Comparison of ENCODE assay signal across 17 cellular contexts in the genomic region with DNA sequence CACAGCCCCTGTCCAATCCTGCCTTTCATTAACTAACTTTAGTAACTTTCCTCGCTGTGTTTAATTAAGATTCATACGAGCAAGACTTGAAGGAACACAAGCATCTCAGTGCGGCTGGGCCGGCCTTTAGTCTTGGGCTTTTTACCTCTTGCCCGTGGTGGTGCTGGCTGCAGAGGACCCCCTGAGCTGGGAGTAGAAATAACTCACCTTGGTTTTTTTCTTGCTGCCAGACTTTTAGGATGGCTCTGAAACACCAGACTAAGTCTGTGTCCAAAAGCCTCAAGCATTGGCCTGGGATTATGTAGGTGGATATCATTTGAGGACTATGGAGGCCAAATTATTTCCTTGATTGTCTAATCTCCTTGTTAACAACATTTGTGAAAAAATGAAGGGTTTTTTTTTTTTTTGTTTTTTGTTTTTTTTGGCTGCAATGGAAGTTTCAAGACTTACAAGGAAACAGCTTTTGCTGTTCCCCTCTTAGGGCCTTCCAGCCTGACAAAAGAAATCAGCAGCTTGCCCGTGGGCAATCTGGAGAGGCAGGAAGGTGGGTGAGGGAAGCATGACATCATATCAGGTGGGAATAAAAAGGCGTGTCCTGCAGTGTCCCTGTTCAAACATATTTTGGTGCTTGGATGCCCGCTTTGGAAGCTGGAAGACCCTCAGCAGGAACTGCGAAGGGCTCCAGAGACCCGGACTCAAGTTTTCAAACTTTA. TPM values are rescaled to one million over a fixed set of nuclear protein-coding genes. Genes with fewer than 3 reads are reported as not detected.
DNase-seq lines count a peak whose midpoint lies in the region; ATAC-seq and TF ChIP-seq lines count a peak whose summit lies in the region.
"Had no signal": no experiment of that assay in that cellular context is flagged by ENCODE, and none has a peak within 500 bp of the region (broad histone marks: within the 10 kb centered on the region; RNA-seq: fewer than 3 reads in every experiment).

No MANE protein-coding gene starts in this region.

- peak overlapping the region; percentile 1; the same call in 1 of the 2 replicates for H3K4me3 ChIP-seq in BE2C (ENCODE audit: low read depth, low read length)
- H3K4me3 ChIP-seq in HEK293 (ENCODE audit: low read depth, low read length) = no peak overlapping the region
- H3K4me3 ChIP-seq in endodermal cell (ENCODE audit: low read length) = no peak overlapping the region
- no peak overlapping the region for H3K4me3 ChIP-seq in neuronal stem cell (ENCODE audit: low read length in 2 of 2)

- H3K27me3 Mint-ChIP-seq in endodermal cell (ENCODE audit: insufficient read depth) (peaks cover 3% of the 10 kb centered on the region), T-cell (peaks cover 0 to 5% of the 10 kb centered on the region in 2 donors)

- H3K36me3 ChIP-seq in BE2C (no peaks in the 10 kb centered on the region), HEK293 (ENCODE audit: control insufficient read depth in 2 of 2, insufficient read depth in 1 of 2, low read length in 2 of 2) (no peaks in the 10 kb centered on the region), endodermal cell (ENCODE audit: control insufficient read depth, insufficient read depth, low read length) (no peaks in the 10 kb centered on the region), neuronal stem cell (replicated peaks in 1 of 2; ENCODE audit: control insufficient read depth in 2 of 2, insufficient read depth in 2 of 2, low read length in 2 of 2) (no peaks in the 10 kb centered on the region)

- WGBS in endodermal cell (ENCODE audit: insufficient coverage in 1 of 2, insufficient read length in 1 of 2), 2 experiments = 88 to 89% methylated on average over 10 of the region's 10 CpGs
- WGBS in neuronal stem cell (ENCODE audit: extremely low coverage in 2 of 2, insufficient read length in 2 of 2, insufficient replicate concordance in 1 of 2), 2 donors = no CpG with 5 or more reads among the region's 10 CpGs

- H3K4ac ChIP-seq in neuronal stem cell (ENCODE audit: low read length) = no peak overlapping the region

- H3K27me3 ChIP-seq in BE2C = no peaks in the 10 kb centered on the region
- no peaks in the 10 kb centered on the region for H3K27me3 ChIP-seq in endodermal cell (ENCODE audit: control insufficient read depth, insufficient read depth, low read length, poor library complexity, severe bottlenecking)
- peaks cover 0 to 40% (median 0%) of the 10 kb centered on the region in 3 experiments for H3K27me3 ChIP-seq in neuronal stem cell (ENCODE audit: control insufficient read depth in 3 of 3, insufficient read depth in 3 of 3, low read depth in 1 of 3, low read length in 3 of 3)

- H3K18ac ChIP-seq in neuronal stem cell (ENCODE audit: low read length) = no peak overlapping the region

- ATAC-seq in HG02642 (IDR thresholded peaks at IDR 0.05; ENCODE audit: poor library complexity, unreplicated experiment) (no peak), HG03039 (IDR thresholded peaks at IDR 0.05; ENCODE audit: unreplicated experiment) (no peak), T-cell (replicated peaks in 1 of 4) (no peak)
- ATAC-seq: CD8-positive, alpha-beta T cell; Right ventricle myocardium inferior; SK-N-SH treated with all-trans-retinoic acid at 6 μM for 48 hours had no signal

- no peak overlapping the region for H3K14ac ChIP-seq in neuronal stem cell (ENCODE audit: low read length)

- H2AK5ac ChIP-seq in neuronal stem cell (ENCODE audit: low read depth, low read length) = peak overlapping the region; percentile 58

- H2BK15ac ChIP-seq in neuronal stem cell (ENCODE audit: low read length) = no peak overlapping the region

- no peak overlapping the region for H3K4me2 ChIP-seq in neuronal stem cell (ENCODE audit: insufficient read depth, low read length, poor library complexity, severe bottlenecking)

- no peaks in the 10 kb centered on the region for H3K36me3 Mint-ChIP-seq in endodermal cell (ENCODE audit: low read depth)
- H3K36me3 Mint-ChIP-seq in T-cell = no peaks in the 10 kb centered on the region
- H3K36me3 Mint-ChIP-seq: CD8-positive, alpha-beta T cell had no signal

- DNase-seq in BE2C (no peak), endodermal cell (no peak), neuronal stem cell (ENCODE audit: low spot score) (no peak), T-cell (no peak)
- DNase-seq: CD8-positive, alpha-beta T cell; IMR-90; NCI-H1694; NCI-H2107; NCI-H345; NCI-H526 treated with DMSO at 0.1 percent for 48 hours had no signal

- no peak overlapping the region for H4K8ac ChIP-seq in neuronal stem cell (ENCODE audit: low read depth, low read length)

- no peak overlapping the region for H3K4me3 Mint-ChIP-seq in endodermal cell
- H3K4me3 Mint-ChIP-seq in T-cell = no peak overlapping the region
- H3K4me3 Mint-ChIP-seq: CD8-positive, alpha-beta T cell had no signal

- no peak overlapping the region for H3K27ac Mint-ChIP-seq in endodermal cell
- H3K27ac Mint-ChIP-seq in T-cell = no peak overlapping the region
- H3K27ac Mint-ChIP-seq: CD8-positive, alpha-beta T cell had no signal

- H3K9me3 Mint-ChIP-seq in endodermal cell = no peaks in the 10 kb centered on the region
- peaks cover 0 to 4% (median 0%) of the 10 kb centered on the region in 3 donors for H3K9me3 Mint-ChIP-seq in T-cell
- H3K9me3 Mint-ChIP-seq: CD8-positive, alpha-beta T cell had no signal

- H3K9me3 ChIP-seq in BE2C (no peaks in the 10 kb centered on the region; the same call in 1 of the 2 replicates), HEK293 (ENCODE audit: control insufficient read depth, insufficient read depth, low read depth, low read length) (no peaks in the 10 kb centered on the region), endodermal cell (ENCODE audit: control insufficient read depth, low read length) (no peaks in the 10 kb centered on the region), neuronal stem cell (replicated peaks in 1 of 2; ENCODE audit: control insufficient read depth in 2 of 2, insufficient read depth in 1 of 2, low read depth in 1 of 2, low read length in 2 of 2) (no peaks in the 10 kb centered on the region)

- H2BK120ac ChIP-seq in neuronal stem cell (ENCODE audit: low read depth, low read length) = no peak overlapping the region

- H3K79me1 ChIP-seq in neuronal stem cell (ENCODE audit: low read depth, low read length) = no peaks in the 10 kb centered on the region

- H3K4me1 Mint-ChIP-seq in endodermal cell = no peaks in the 10 kb centered on the region
- no peaks in the 10 kb centered on the region for H3K4me1 Mint-ChIP-seq in T-cell

- CTCF ChIA-PET in HEK293 (lab: Yijun Ruan, JAX) (interaction anchor here (0.8 kb wide), 1 partner anchor 90 kb away, joined by 3 read pairs; no protein-coding TSS in a partner anchor), T-cell (lab: Charles Lee) (no interaction called here)

- H3K23ac ChIP-seq in neuronal stem cell (ENCODE audit: low read depth, low read length, poor library complexity) = no peak overlapping the region

- H2BK12ac ChIP-seq in neuronal stem cell (ENCODE audit: low read length) = no peak overlapping the region

- TF ChIP-seq CTCF in BE2C (IDR thresholded peaks at IDR 0.05; ENCODE audit: low read depth, low read length) (no peak), HEK293 (tag by site-specific recombination; IDR thresholded peaks at IDR 0.05) (no peak), endodermal cell (conservative IDR thresholded peaks at IDR 0.05) (no peak)

- peaks cover 21% of the 10 kb centered on the region for H3K4me1 ChIP-seq in BE2C
- no peaks in the 10 kb centered on the region for H3K4me1 ChIP-seq in HEK293 (ENCODE audit: control insufficient read depth, insufficient read depth, low read length)
- H3K4me1 ChIP-seq in endodermal cell (ENCODE audit: control insufficient read depth, insufficient read depth, low read length) = no peaks in the 10 kb centered on the region
- H3K4me1 ChIP-seq in neuronal stem cell (ENCODE audit: control insufficient read depth in 2 of 2, insufficient read depth in 1 of 2, low read depth in 1 of 2, low read length in 2 of 2) = peaks cover 8 to 15% of the 10 kb centered on the region in 2 donors

- POLR2A ChIA-PET in HEK293 (lab: Yijun Ruan, JAX) = no interaction called here
- POLR2A ChIA-PET in T-cell (lab: Charles Lee) = no interaction called here

- no peak overlapping the region for H2AFZ ChIP-seq in neuronal stem cell (ENCODE audit: low read length)

- H4K91ac ChIP-seq in neuronal stem cell (ENCODE audit: low read depth, low read length, poor library complexity) = no peak overlapping the region

- H2BK5ac ChIP-seq in neuronal stem cell (ENCODE audit: low read length) = no peak overlapping the region

- H3K9ac ChIP-seq in endodermal cell (ENCODE audit: extremely low read depth, low read length, poor library complexity, severe bottlenecking) (no peak overlapping the region), neuronal stem cell (ENCODE audit: low read depth, low read length, poor library complexity) (no peak overlapping the region)

- no peak overlapping the region for H3K27ac ChIP-seq in HEK293 (ENCODE audit: extremely low read depth, low read depth, low read length)
- peak overlapping the region; percentile 83 for H3K27ac ChIP-seq in endodermal cell (ENCODE audit: low read depth, low read length)
- no peak overlapping the region for H3K27ac ChIP-seq in neuronal stem cell (replicated peaks; ENCODE audit: low read length)

TF ChIP-seq in HEK293, 187 proteins besides CTCF, POLR2A, EP300 and RAD21:
- peak; percentile 49; the same call in 1 of the 2 replicates for TF ChIP-seq ZFHX2 (tag by site-specific recombination; conservative IDR thresholded peaks at IDR 0.05)
- TF ChIP-seq, protein P1, sequence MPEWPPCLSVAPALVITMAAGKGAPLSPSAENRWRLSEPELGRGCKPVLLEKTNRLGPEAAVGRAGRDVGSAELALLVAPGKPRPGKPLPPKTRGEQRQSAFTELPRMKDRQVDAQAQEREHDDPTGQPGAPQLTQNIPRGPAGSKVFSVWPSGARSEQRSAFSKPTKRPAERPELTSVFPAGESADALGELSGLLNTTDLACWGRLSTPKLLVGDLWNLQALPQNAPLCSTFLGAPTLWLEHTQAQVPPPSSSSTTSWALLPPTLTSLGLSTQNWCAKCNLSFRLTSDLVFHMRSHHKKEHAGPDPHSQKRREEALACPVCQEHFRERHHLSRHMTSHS (tag by site-specific recombination; IDR thresholded peaks at IDR 0.05) = no peak

RNA-seq across cellular contexts. Expression of gene SMIM38, which starts 44.0 kb away (rescaled TPM):
- 0.76 TPM for polyA plus RNA-seq in BE2C (2012; ENCODE audit: insufficient read depth, insufficient read length, low read depth)
- total RNA-seq in endodermal cell (under 1 TPM; 0.20 to 0.64 TPM), T-cell (1 to 10 TPM in 2 of 5 donors, under 1 TPM in 3; 0.12 to 1.7 (median 0.92) TPM)
- 0.18 TPM for polyA plus RNA-seq in endodermal cell (2013, experiment 1 of 2)
- not detected for polyA plus RNA-seq in endodermal cell (2013, experiment 2 of 2)
- 0.26 TPM for polyA plus RNA-seq in neuronal stem cell (2013, experiment 1 of 2)
- polyA plus RNA-seq in neuronal stem cell (2013, experiment 2 of 2) = 0.36 TPM
- total RNA-seq: CD8-positive, alpha-beta T cell; Daoy; LHCN-M2 had no signal
